Comparison of ENCODE assay signal across 31 cellular contexts in genomic region chr7:130286881-130287280, GRCh38. TPM values are rescaled to one million over a fixed set of nuclear protein-coding genes. Genes with fewer than 3 reads are reported as not detected.
A peak's percentile ranks its signal among the peaks of the same experiment; 100 is the strongest.
DNase-seq lines count a peak whose midpoint lies in the region; ATAC-seq and TF ChIP-seq lines count a peak whose summit lies in the region.
"Had no signal": no experiment of that assay in that cellular context is flagged by ENCODE, and none has a peak within 500 bp of the region (broad histone marks: within the 10 kb centered on the region; RNA-seq: fewer than 3 reads in every experiment).

No MANE protein-coding gene starts in this region.

- no peak overlapping the region for H3K27ac ChIP-seq in SJCRH30
- H3K27ac ChIP-seq: 22Rv1, cardiac muscle cell, KMS-11, neutrophil, psoas muscle, skin epidermis, upper lobe of right lung had no signal

- H3K27me3 Mint-ChIP-seq in progenitor cell of endocrine pancreas, result no peaks in the 10 kb centered on the region

- H3K4me3 ChIP-seq in SJCRH30 (no peak overlapping the region), fibroblast of the aortic adventitia (ENCODE audit: low read depth, low read length) (no peak overlapping the region)
- H3K4me3 ChIP-seq: cardiac muscle cell, lung, psoas muscle, skin epidermis, upper lobe of right lung had no signal

- H3K4me3 Mint-ChIP-seq in progenitor cell of endocrine pancreas (ENCODE audit: low read depth), result no peak overlapping the region
- H3K4me3 Mint-ChIP-seq: activated T-cell treated with anti-CD3 and anti-CD28 coated beads, Interleukin-2, amount 50 U/mL, for 4 hours; CD4-positive, alpha-beta memory T cell; dendritic cell treated with granulocyte-macrophage colony-stimulating factor and Interleukin-4, amounts not matched to agents 40 ng/mL and 50 ng/mL, for 4 days had no signal

- H3K27ac Mint-ChIP-seq in progenitor cell of endocrine pancreas, result peak overlapping the region; percentile 89
- H3K27ac Mint-ChIP-seq: CD4-positive, alpha-beta memory T cell; dendritic cell treated with granulocyte-macrophage colony-stimulating factor and Interleukin-4, amounts not matched to agents 40 ng/mL and 50 ng/mL, for 4 days had no signal

- H3K4me1 Mint-ChIP-seq in progenitor cell of endocrine pancreas (ENCODE audit: low read depth), result peaks cover 20% of the 10 kb centered on the region
- H3K4me1 Mint-ChIP-seq: CD4-positive, alpha-beta memory T cell had no signal

- H3K36me3 ChIP-seq in SJCRH30, result no peaks in the 10 kb centered on the region
- H3K36me3 ChIP-seq: cardiac muscle cell, neutrophil, upper lobe of right lung had no signal

- H3K4me1 ChIP-seq in SJCRH30, result peaks cover 23% of the 10 kb centered on the region
- H3K4me1 ChIP-seq: psoas muscle, upper lobe of right lung had no signal

- no peaks in the 10 kb centered on the region for H3K27me3 ChIP-seq in SJCRH30
- H3K27me3 ChIP-seq: cardiac muscle cell, neutrophil, upper lobe of right lung had no signal

- DNase-seq in NCI-H2029 (lab: John Stamatoyannopoulos, UW) (peak; percentile 53), NCI-H2029 treated with DMSO at 0.1 percent for 48 hours (lab: John Stamatoyannopoulos, UW) (no peak), SJCRH30 (peak; percentile 70 to 85), fibroblast of the aortic adventitia (ENCODE audit: low read depth) (peak; percentile 33), progenitor cell of endocrine pancreas (ENCODE audit: low spot score, unreplicated experiment) (no peak), NCI-H187 (lab: John Stamatoyannopoulos, UW) (no peak)
- DNase-seq: activated CD4-positive, CD25-positive, alpha-beta regulatory T cell treated with anti-CD3 and anti-CD28 coated beads, Interleukin-2, amount 50 U/mL, for 72 hours; activated T-cell treated with anti-CD3 and anti-CD28 coated beads, Interleukin-2, amount 50 U/mL, for 4 hours; CD4-positive, alpha-beta memory T cell; DMS 273 treated with DMSO at 0.1 percent for 48 hours; GOT3; kidney; NCI-H1694 treated with DMSO at 0.1 percent for 48 hours; NCI-H82; psoas muscle; T-helper 1 cell; upper lobe of right lung had no signal

- no peak for ATAC-seq in HG03439 (IDR thresholded peaks at IDR 0.05; ENCODE audit: unreplicated experiment)
- ATAC-seq in GM19023 (IDR thresholded peaks at IDR 0.05; ENCODE audit: unreplicated experiment), result no peak
- ATAC-seq: activated T-cell treated with anti-CD3 and anti-CD28 coated beads, Interleukin-2, amount 50 U/mL, for 4 hours; psoas muscle; upper lobe of right lung had no signal

- H3K9me3 ChIP-seq in SJCRH30 (replicated peaks), result no peaks in the 10 kb centered on the region; the same call in 1 of the 2 replicates
- H3K9me3 ChIP-seq: neutrophil, psoas muscle, upper lobe of right lung had no signal

- peaks cover 17% of the 10 kb centered on the region for H3K9me3 Mint-ChIP-seq in progenitor cell of endocrine pancreas (ENCODE audit: low read depth)
- H3K9me3 Mint-ChIP-seq: activated T-cell treated with anti-CD3 and anti-CD28 coated beads, Interleukin-2, amount 50 U/mL, for 4 hours; dendritic cell treated with granulocyte-macrophage colony-stimulating factor and Interleukin-4, amounts not matched to agents 40 ng/mL and 50 ng/mL, for 4 days had no signal

- TF ChIP-seq CTCF in fibroblast of the aortic adventitia (IDR thresholded peaks at IDR 0.05; ENCODE audit: insufficient read depth, low read length), result no peak
- TF ChIP-seq CTCF in progenitor cell of endocrine pancreas (IDR thresholded peaks at IDR 0.05; ENCODE audit: unreplicated experiment), result no peak

- peaks cover 27% of the 10 kb centered on the region for H3K36me3 Mint-ChIP-seq in progenitor cell of endocrine pancreas (ENCODE audit: insufficient read depth)
- H3K36me3 Mint-ChIP-seq: CD4-positive, alpha-beta memory T cell had no signal

RNA-seq across cellular contexts. Expression of gene CPA4, which starts 6.1 kb away (rescaled TPM):
- 3.2 and 4.8 TPM in 2 replicates for total RNA-seq in SJCRH30 (2014; rRNA removed; shearing (Covaris generic))
- 7.7 and 29.6 TPM in 2 replicates for total RNA-seq in fibroblast of the aortic adventitia (ENCODE audit: low replicate concordance)
- total RNA-seq in progenitor cell of endocrine pancreas, result 4.9 and 5.1 TPM in 2 replicates
- total RNA-seq: activated CD8-positive, alpha-beta memory T cell treated with anti-CD3 and anti-CD28 coated beads for 36 hours; cardiac muscle cell; CD4-positive, alpha-beta memory T cell; G401; OCI-LY7; upper lobe of right lung had no signal

RNA-seq across cellular contexts. Expression of gene CPA2, which starts 20.2 kb away (rescaled TPM):
- 1.9 and 2.0 TPM in 2 replicates for total RNA-seq in SJCRH30 (2014; rRNA removed; shearing (Covaris generic))
- total RNA-seq in fibroblast of the aortic adventitia (ENCODE audit: low replicate concordance) (not detected in 2 replicates), progenitor cell of endocrine pancreas (85.0 and 107 TPM in 2 replicates)
- total RNA-seq: activated CD8-positive, alpha-beta memory T cell treated with anti-CD3 and anti-CD28 coated beads for 36 hours; CD4-positive, alpha-beta memory T cell; G401; glomerular endothelial cell; kidney; OCI-LY7; subcutaneous adipose tissue; upper lobe of right lung had no signal

RNA-seq across cellular contexts. Expression of gene CPA5, which starts 57.7 kb away (rescaled TPM):
- total RNA-seq in SJCRH30 (2014; rRNA removed; shearing (Covaris generic)), result 2.6 and 3.3 TPM in 2 replicates
- total RNA-seq in fibroblast of the aortic adventitia (ENCODE audit: low replicate concordance), result 0.09 TPM in 1 of 2 replicates, not detected in the other
- total RNA-seq in progenitor cell of endocrine pancreas, result not detected in 2 replicates
- total RNA-seq: cardiac muscle cell; CD4-positive, alpha-beta memory T cell; G401; glomerular endothelial cell; lung; OCI-LY7; subcutaneous adipose tissue; upper lobe of right lung had no signal

Comparison
In these comparisons a context has a peak if more than half of its experiments do, and no peak if none do; other contexts are left out.
1. DNase-seq: peak in NCI-H2029 (single experiment), SJCRH30 (2 of 2) and fibroblast of the aortic adventitia (single experiment); none in NCI-H2029 treated with DMSO at 0.1 percent for 48 hours (single experiment), progenitor cell of endocrine pancreas (single experiment) and NCI-H187 (0 of 2).
2. RNA of gene CPA2, which starts 20.2 kb away (total RNA-seq): 85.0 to 107 TPM in progenitor cell of endocrine pancreas; 1.9 to 2.0 TPM in SJCRH30 and not detected in fibroblast of the aortic adventitia; every median in the first group is over 10 times any median in the second.